Comparison of ENCODE assay signal across 6 cellular contexts in genomic region chr1:109499661-109500536, GRCh38. TPM values are rescaled to one million over a fixed set of nuclear protein-coding genes. Genes with fewer than 3 reads are reported as not detected.
DNase-seq lines count a peak whose midpoint lies in the region; ATAC-seq and TF ChIP-seq lines count a peak whose summit lies in the region.

No MANE protein-coding gene starts in this region.

- no peak overlapping the region for H3K4me2 ChIP-seq in KMS-11

- no peak overlapping the region for H2AFZ ChIP-seq in KMS-11 (ENCODE audit: low read depth)

- CTCF ChIA-PET in BJ (lab: Yijun Ruan, JAX): interaction anchor here (0.9 to 32.2 kb wide), 15 partner anchors 9 to 274 kb away, joined by 3 to 1371 read pairs (median 7); partner anchors contain the start of genes AMIGO1, GNAI3, GPR61 and PSMA5

- no peak for ATAC-seq in HG02642 (IDR thresholded peaks at IDR 0.05; ENCODE audit: poor library complexity, unreplicated experiment)

- H3K9ac ChIP-seq in KMS-11: no peak overlapping the region

- no peaks in the 10 kb centered on the region for H3K27me3 ChIP-seq in BJ (ENCODE audit: control insufficient read depth, insufficient read depth, low read length)
- no peaks in the 10 kb centered on the region for H3K27me3 ChIP-seq in KMS-11 (ENCODE audit: insufficient read depth, low read depth)

- TF ChIP-seq CTCF in BJ (IDR thresholded peaks at IDR 0.05; ENCODE audit: insufficient read depth, low read depth, low read length) (peak; percentile 62), KMS-11 (conservative IDR thresholded peaks at IDR 0.05; ENCODE audit: low read depth, low read length) (peak; percentile 86)

- DNase-seq in BJ (ENCODE audit: low read depth): peak; percentile 49
- peak; percentile 32 for DNase-seq in activated T-cell treated with anti-CD3 and anti-CD28 coated beads for 4 hours
- DNase-seq in islet precursor cell: peak; percentile 89
- no peak for DNase-seq in medulla oblongata (ENCODE audit: extremely low spot score)

- peaks cover 12% of the 10 kb centered on the region for H3K36me3 ChIP-seq in BJ (ENCODE audit: control insufficient read depth, insufficient read depth, low read length)
- no peaks in the 10 kb centered on the region; the same call in 1 of the 2 replicates for H3K36me3 ChIP-seq in KMS-11 (ENCODE audit: insufficient read depth)

- peaks cover 7% of the 10 kb centered on the region; the same call in 1 of the 2 replicates for H3K79me2 ChIP-seq in KMS-11 (ENCODE audit: insufficient read depth, low read depth)

- H3K4me3 ChIP-seq in BJ (ENCODE audit: low read depth, low read length) (no peak overlapping the region), KMS-11 (IDR thresholded peaks at IDR 0.05; ENCODE audit: insufficient read depth, low read depth, low read length) (no peak overlapping the region)

- no peak overlapping the region for H3K27ac ChIP-seq in KMS-11

- peaks cover 6% of the 10 kb centered on the region for H3K4me1 ChIP-seq in KMS-11 (ENCODE audit: low read depth, poor library complexity, severe bottlenecking)

- POLR2A ChIA-PET in BJ (lab: Charles Lee): interaction anchor here (0.7 kb wide), 1 partner anchor 33 kb away, joined by 3 read pairs; no protein-coding TSS in a partner anchor

- no peaks in the 10 kb centered on the region for H4K20me1 ChIP-seq in KMS-11 (ENCODE audit: insufficient read depth)

RNA-seq across cellular contexts. Expression of gene CYB561D1, which starts 6.0 kb away (rescaled TPM):
- polyA plus RNA-seq in BJ (2011; rRNA removed): 8.2 and 10.8 TPM in 2 replicates
- polyA minus RNA-seq in BJ (2011; rRNA and poly(A)+ RNA removed): 9.3 and 14.3 TPM in 2 replicates

RNA-seq across cellular contexts. Expression of gene AMIGO1, which starts 9.6 kb away (rescaled TPM):
- polyA plus RNA-seq in BJ (2011; rRNA removed): 2.9 and 3.4 TPM in 2 replicates
- polyA minus RNA-seq in BJ (2011; rRNA and poly(A)+ RNA removed): 1.8 and 3.6 TPM in 2 replicates

RNA-seq across cellular contexts. Expression of gene ATXN7L2, which starts 16.2 kb away (rescaled TPM):
- 5.7 and 8.7 TPM in 2 replicates for polyA plus RNA-seq in BJ (2011; rRNA removed)
- polyA minus RNA-seq in BJ (2011; rRNA and poly(A)+ RNA removed): 6.1 and 7.6 TPM in 2 replicates

RNA-seq across cellular contexts. Expression of gene SYPL2, which starts 33.6 kb away (rescaled TPM):
- polyA plus RNA-seq in BJ (2011; rRNA removed): 58.8 and 73.1 TPM in 2 replicates
- polyA minus RNA-seq in BJ (2011; rRNA and poly(A)+ RNA removed): 27.8 and 31.3 TPM in 2 replicates

RNA-seq across cellular contexts. Expression of gene GPR61, which starts 39.8 kb away (rescaled TPM):
- not detected in 2 replicates for polyA plus RNA-seq in BJ (2011; rRNA removed)
- polyA minus RNA-seq in BJ (2011; rRNA and poly(A)+ RNA removed): not detected in 2 replicates
